ENCODE assay signal across 10 cellular contexts in the genomic region with DNA sequence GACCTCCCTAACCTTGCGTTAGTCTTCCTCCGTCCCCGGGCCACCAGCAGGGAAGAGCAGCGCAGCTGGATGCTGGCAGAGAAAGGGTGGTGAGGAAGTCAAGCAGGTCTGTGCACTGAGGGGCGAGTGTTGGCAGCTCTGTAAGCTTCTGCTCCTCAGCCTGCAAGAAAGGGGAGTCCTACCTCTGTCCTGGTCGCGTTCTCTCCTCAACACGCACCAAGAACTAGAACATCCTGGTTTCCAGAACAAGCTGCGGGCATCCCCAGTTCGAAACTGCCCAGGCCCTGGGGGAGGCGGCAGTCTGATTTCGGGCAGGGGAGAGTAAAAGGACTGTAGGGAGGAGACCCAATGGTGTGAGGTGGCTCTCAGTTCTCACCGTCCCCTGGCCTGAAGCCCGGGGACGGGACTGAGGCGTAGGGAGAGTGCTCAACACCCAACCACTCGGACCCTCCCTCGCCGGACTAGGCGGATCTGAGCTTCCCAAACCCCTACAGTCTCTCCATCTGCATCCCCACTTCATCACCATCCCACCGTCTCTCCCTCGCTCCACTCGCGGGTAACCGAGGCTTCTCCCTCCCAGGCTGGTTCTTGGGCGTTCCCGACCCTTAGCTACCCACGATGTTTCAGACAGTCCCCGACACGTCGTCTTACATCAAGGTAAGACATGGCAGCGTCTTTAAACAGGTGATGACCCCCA. TPM values are rescaled to one million over a fixed set of nuclear protein-coding genes. Genes with fewer than 3 reads are reported as not detected.
DNase-seq lines count a peak whose midpoint lies in the region; ATAC-seq and TF ChIP-seq lines count a peak whose summit lies in the region.
"Had no signal": no experiment of that assay in that cellular context is flagged by ENCODE, and none has a peak within 500 bp of the region (broad histone marks: within the 10 kb centered on the region; RNA-seq: fewer than 3 reads in every experiment).

No MANE protein-coding gene starts in this region.

- H3K56ac ChIP-seq in IMR-90 (ENCODE audit: extremely low read depth, insufficient read depth, low read length): no peak overlapping the region

- H3K4me2 ChIP-seq in IMR-90 (ENCODE audit: low read depth, low read length): no peak overlapping the region

- H4K8ac ChIP-seq in IMR-90 (ENCODE audit: low read depth in 2 of 2, low read length in 2 of 2): no peak overlapping the region

- H3K9me1 ChIP-seq in IMR-90 (ENCODE audit: insufficient read depth, low read length): no peaks in the 10 kb centered on the region; the same call in 1 of the 2 replicates

- no peak overlapping the region for H4K5ac ChIP-seq in IMR-90 (ENCODE audit: low read depth, low read length)

- H2BK15ac ChIP-seq in IMR-90 (ENCODE audit: low read depth, low read length): no peak overlapping the region; the same call in 2 of the 3 replicates

- H3K27ac ChIP-seq in IMR-90 (ENCODE audit: insufficient read depth, low read length): no peak overlapping the region
- no peak overlapping the region for H3K27ac ChIP-seq in rectal smooth muscle tissue (ENCODE audit: low read depth, low read length)
- H3K27ac ChIP-seq in SJCRH30: no peak overlapping the region

- H4K20me1 ChIP-seq in IMR-90 (ENCODE audit: insufficient read depth, low read length): no peaks in the 10 kb centered on the region

- no peak overlapping the region for H3K4ac ChIP-seq in IMR-90 (ENCODE audit: low read depth, low read length)

- ATAC-seq in IMR-90 (ENCODE audit: low read depth): no peak

- POLR2A ChIA-PET in IMR-90 (lab: Charles Lee; ENCODE audit: unreplicated experiment): interaction anchor here (0.6 kb wide), 1 partner anchor 154 kb away, joined by 14 read pairs; no protein-coding TSS in a partner anchor

- H2AK9ac ChIP-seq in IMR-90 (replicated peaks; ENCODE audit: low read depth, low read length, poor library complexity): peak overlapping the region; percentile 1

- in situ Hi-C loops in IMR-90 (cut with MboI; ENCODE audit: low sequenced_read_pairs): no loop called here

- H2BK20ac ChIP-seq in IMR-90 (ENCODE audit: low read depth, low read length): no peak overlapping the region

- no peak overlapping the region for H4K91ac ChIP-seq in IMR-90 (ENCODE audit: insufficient read depth, low read depth, low read length)

- peaks cover 1% of the 10 kb centered on the region; the same call in 1 of the 2 replicates for H3K9me3 ChIP-seq in IMR-90 (ENCODE audit: control insufficient read depth, insufficient read depth, low read length)
- H3K9me3 ChIP-seq in SJCRH30 (replicated peaks): no peaks in the 10 kb centered on the region

- no peak for TF ChIP-seq POLR2A in IMR-90 (IDR thresholded peaks at IDR 0.05; ENCODE audit: low read depth, low read length)

- TF ChIP-seq RAD21 in IMR-90 (IDR thresholded peaks at IDR 0.05; ENCODE audit: low read length): no peak

- DNase-seq in GM19238 (ENCODE audit: insufficient read length, low spot score) (peak; percentile 21), IMR-90 (no peak), ecto neural progenitor cell (ENCODE audit: low spot score) (peak; percentile 45), HCEC 1CT (no peak), D341Med (ENCODE audit: low spot score) (no peak), SJCRH30 (no peak), NCI-H2029 treated with DMSO at 0.1 percent for 48 hours (lab: John Stamatoyannopoulos, UW) (no peak)
- DNase-seq: midbrain, NCI-H446 had no signal

- H3K79me1 ChIP-seq in IMR-90 (ENCODE audit: low read depth in 1 of 2, low read length in 2 of 2): no peaks in the 10 kb centered on the region

- no peak overlapping the region for H3K18ac ChIP-seq in IMR-90 (ENCODE audit: low read depth, low read length)

- H2BK5ac ChIP-seq in IMR-90 (ENCODE audit: low read depth, low read length, poor library complexity, severe bottlenecking): no peak overlapping the region

- dilution Hi-C loops in IMR-90 (cut with HindIII; ENCODE audit: low sequenced_read_pairs, unreplicated experiment): no loop called here

- no peak for TF ChIP-seq CTCF in IMR-90 (conservative IDR thresholded peaks at IDR 0.05; ENCODE audit: low read depth, low read length)

- no peak overlapping the region for H2BK120ac ChIP-seq in IMR-90 (ENCODE audit: low read depth, low read length)

- H2AFZ ChIP-seq in IMR-90 (replicated peaks; ENCODE audit: low read length, poor library complexity): peak overlapping the region; percentile 80

- no TSS peak for BruUV-seq in IMR-90 (replicated peaks; lab: Mats Ljungman, UMichigan)

- H3K14ac ChIP-seq in IMR-90 (replicated peaks; ENCODE audit: low read depth, low read length): no peak overlapping the region

- H2AK5ac ChIP-seq in IMR-90 (ENCODE audit: low read depth, low read length): peak overlapping the region; percentile 51

- 13% methylated on average over 9 of the region's 32 CpGs; no CpG with 5 or more reads in 1 of the 2 experiments for WGBS in IMR-90 (ENCODE audit: extremely low coverage in 2 of 2, insufficient read length in 1 of 2), 2 experiments

- no peak overlapping the region for H3K23ac ChIP-seq in IMR-90 (ENCODE audit: low read depth, low read length)

- H3K27me3 ChIP-seq in IMR-90 (ENCODE audit: control insufficient read depth, insufficient read depth, low read length) (peaks cover 98% of the 10 kb centered on the region), rectal smooth muscle tissue (ENCODE audit: control insufficient read depth, insufficient read depth, low read length) (peaks cover 32% of the 10 kb centered on the region), SJCRH30 (no peaks in the 10 kb centered on the region)

- H3K4me1 ChIP-seq in IMR-90 (ENCODE audit: control insufficient read depth, insufficient read depth, low read length) (peaks cover 2% of the 10 kb centered on the region), rectal smooth muscle tissue (ENCODE audit: control insufficient read depth, insufficient read depth, low read length) (peaks cover 2% of the 10 kb centered on the region), SJCRH30 (no peaks in the 10 kb centered on the region)

- H3K4me3 ChIP-seq in IMR-90 (ENCODE audit: insufficient read depth, low read depth, low read length) (no peak overlapping the region), rectal smooth muscle tissue (ENCODE audit: low read length) (peak overlapping the region; percentile 45), SJCRH30 (no peak overlapping the region)

- H3K36me3 ChIP-seq in IMR-90 (ENCODE audit: control insufficient read depth, insufficient read depth, low read length) (no peaks in the 10 kb centered on the region), rectal smooth muscle tissue (ENCODE audit: control insufficient read depth, insufficient read depth, low read length) (no peaks in the 10 kb centered on the region), SJCRH30 (no peaks in the 10 kb centered on the region)

- H3K9ac ChIP-seq in IMR-90 (ENCODE audit: low read depth, low read length): no peak overlapping the region
- H3K9ac ChIP-seq in rectal smooth muscle tissue (ENCODE audit: low read length): no peak overlapping the region

- intact Hi-C loops in IMR-90 (cut with micrococcal nuclease): no loop called here

- CTCF ChIA-PET in IMR-90 (lab: Yijun Ruan, JAX): interaction anchor here (0.6 to 0.9 kb wide), 2 partner anchors 10 to 90 kb away, joined by 3 to 4 read pairs; no protein-coding TSS in a partner anchor

TF ChIP-seq in IMR-90, 13 proteins besides CTCF, POLR2A, EP300 and RAD21:
- TF ChIP-seq CHD1 (IDR thresholded peaks at IDR 0.05; ENCODE audit: low read depth, low read length) (no peak), RFX5 (IDR thresholded peaks at IDR 0.05; ENCODE audit: low read depth, low read length) (no peak)
- TF ChIP-seq, protein P1, sequence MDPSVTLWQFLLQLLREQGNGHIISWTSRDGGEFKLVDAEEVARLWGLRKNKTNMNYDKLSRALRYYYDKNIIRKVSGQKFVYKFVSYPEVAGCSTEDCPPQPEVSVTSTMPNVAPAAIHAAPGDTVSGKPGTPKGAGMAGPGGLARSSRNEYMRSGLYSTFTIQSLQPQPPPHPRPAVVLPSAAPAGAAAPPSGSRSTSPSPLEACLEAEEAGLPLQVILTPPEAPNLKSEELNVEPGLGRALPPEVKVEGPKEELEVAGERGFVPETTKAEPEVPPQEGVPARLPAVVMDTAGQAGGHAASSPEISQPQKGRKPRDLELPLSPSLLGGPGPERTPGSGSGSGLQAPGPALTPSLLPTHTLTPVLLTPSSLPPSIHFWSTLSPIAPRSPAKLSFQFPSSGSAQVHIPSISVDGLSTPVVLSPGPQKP (IDR thresholded peaks at IDR 0.05; ENCODE audit: borderline replicate concordance, low read depth, low read length): no peak

RNA-seq across cellular contexts. Expression of gene FLI1, which starts 7.7 kb away (rescaled TPM):
- total RNA-seq in IMR-90 (2012; rRNA removed): 11.5 and 13.3 TPM in 2 replicates
- 14.2 and 20.9 TPM in 2 replicates for polyA plus RNA-seq in IMR-90 (2012; rRNA removed)
- 3.5 and 8.3 TPM in 2 replicates for polyA plus RNA-seq in IMR-90 (2012; cell fraction: cytosol; rRNA removed)
- polyA plus RNA-seq in IMR-90 (2012; cell fraction: nucleus; rRNA removed; ENCODE audit: low replicate concordance): 12.1 and 15.7 TPM in 2 replicates
- total RNA-seq in SJCRH30 (2014; rRNA removed; shearing (Covaris generic)): 3.2 and 4.1 TPM in 2 replicates

Comparison
In these comparisons a context has a peak if more than half of its experiments do, and no peak if none do; other contexts are left out.
1. DNase-seq: peak in GM19238 (single experiment) and ecto neural progenitor cell (single experiment); none in IMR-90 (single experiment), HCEC 1CT (single experiment), D341Med (single experiment), SJCRH30 (0 of 2) and NCI-H2029 treated with DMSO at 0.1 percent for 48 hours (single experiment).